11 cellular contexts compared by ENCODE assay signal in the genomic region with DNA sequence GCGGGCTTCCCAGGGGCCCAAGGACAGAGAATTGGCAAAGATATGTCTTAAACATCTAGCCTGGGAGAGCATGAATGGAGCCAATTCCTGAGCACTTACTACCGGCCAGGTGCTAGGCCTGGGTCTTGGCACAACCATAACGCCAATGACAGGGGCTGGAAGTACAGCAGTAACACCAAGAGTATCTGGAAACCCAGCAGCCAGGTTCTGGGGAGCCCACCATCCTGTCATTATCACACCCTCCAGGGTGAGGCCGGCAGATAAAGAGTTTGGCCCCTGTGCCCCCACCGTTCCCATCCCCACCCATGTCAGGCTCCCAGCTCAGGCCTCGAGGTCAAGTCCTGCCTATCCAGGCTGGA. TPM values are rescaled to one million over a fixed set of nuclear protein-coding genes. Genes with fewer than 3 reads are reported as not detected.
DNase-seq lines count a peak whose midpoint lies in the region; ATAC-seq and TF ChIP-seq lines count a peak whose summit lies in the region.
"Had no signal": no experiment of that assay in that cellular context is flagged by ENCODE, and none has a peak within 500 bp of the region (broad histone marks: within the 10 kb centered on the region; RNA-seq: fewer than 3 reads in every experiment).

No MANE protein-coding gene starts in this region.

- no peaks in the 10 kb centered on the region for H3K9me3 Mint-ChIP-seq in activated T-cell treated with anti-CD3 and anti-CD28 coated beads, Interleukin-2, amount 50 U/mL, for 24 hours
- no peaks in the 10 kb centered on the region for H3K9me3 Mint-ChIP-seq in T-cell

- 64% methylated on average over 4 of the region's 6 CpGs for WGBS in esophagus muscularis mucosa

- peaks cover 67% of the 10 kb centered on the region for H3K4me1 Mint-ChIP-seq in activated T-cell treated with anti-CD3 and anti-CD28 coated beads, Interleukin-2, amount 50 U/mL, for 24 hours (ENCODE audit: low read depth)
- H3K4me1 Mint-ChIP-seq in T-cell = peaks cover 54 to 63% (median 56%) of the 10 kb centered on the region in 3 donors

- no peak for TF ChIP-seq EP300 in esophagus muscularis mucosa (IDR thresholded peaks at IDR 0.05)

- H3K4me1 ChIP-seq in esophagus muscularis mucosa (peaks cover 59 to 88% (median 80%) of the 10 kb centered on the region in 4 donors), subcutaneous abdominal adipose tissue (ENCODE audit: control insufficient read depth in 5 of 5, insufficient read depth in 5 of 5, low read length in 5 of 5) (peaks cover 12 to 89% (median 79%) of the 10 kb centered on the region in 5 donors)

- no peak for TF ChIP-seq POLR2A in esophagus muscularis mucosa (IDR thresholded peaks at IDR 0.05; ENCODE audit: low read depth)

- H3K27me3 Mint-ChIP-seq in activated T-cell treated with anti-CD3 and anti-CD28 coated beads, Interleukin-2, amount 50 U/mL, for 24 hours = no peaks in the 10 kb centered on the region
- H3K27me3 Mint-ChIP-seq in T-cell = no peaks in the 10 kb centered on the region

- H3K36me3 ChIP-seq in esophagus muscularis mucosa (peaks cover 0 to 12% (median 9%) of the 10 kb centered on the region in 4 donors), subcutaneous abdominal adipose tissue (ENCODE audit: control insufficient read depth in 5 of 5, insufficient read depth in 5 of 5, low read length in 5 of 5) (peaks cover 0 to 15% (median 4%) of the 10 kb centered on the region in 5 donors)

- ATAC-seq in T-cell (replicated peaks in 1 of 4) = peak in 1 of 4 experiments; percentile 11
- no peak for ATAC-seq in GM19035 (IDR thresholded peaks at IDR 0.05; ENCODE audit: unreplicated experiment)

- peak overlapping the region in 3 of 4 donors; percentile 10 to 76 (median 71) for H3K27ac ChIP-seq in esophagus muscularis mucosa (replicated peaks in 1 of 4)
- peak overlapping the region; percentile 46 for H3K27ac ChIP-seq in subcutaneous abdominal adipose tissue (ENCODE audit: low read depth, low read length)

- H3K27me3 ChIP-seq in esophagus muscularis mucosa (peaks cover 5 to 59% (median 14%) of the 10 kb centered on the region in 4 donors), subcutaneous abdominal adipose tissue (ENCODE audit: control insufficient read depth in 5 of 5, insufficient read depth in 4 of 5, low read length in 5 of 5) (peaks cover 0 to 12% (median 0%) of the 10 kb centered on the region in 5 donors)

- no peaks in the 10 kb centered on the region for H3K9me3 ChIP-seq in esophagus muscularis mucosa
- H3K9me3 ChIP-seq in subcutaneous abdominal adipose tissue (ENCODE audit: control insufficient read depth in 5 of 5, low read length in 5 of 5) = no peaks in the 10 kb centered on the region

- no peak overlapping the region for H3K9ac ChIP-seq in subcutaneous abdominal adipose tissue (ENCODE audit: low read length in 5 of 5)

- CTCF ChIA-PET in T-cell (lab: Charles Lee) = interaction anchor here in 1 of 2 donors (0.8 to 1.3 kb wide), 2 partner anchors 9 to 10 kb away, joined by 4 to 5 read pairs; no protein-coding TSS in a partner anchor

- peak overlapping the region; percentile 93 for H3K4me3 Mint-ChIP-seq in activated T-cell treated with anti-CD3 and anti-CD28 coated beads, Interleukin-2, amount 50 U/mL, for 24 hours
- H3K4me3 Mint-ChIP-seq in T-cell = peak overlapping the region; percentile 98 to 99 (median 99)

- POLR2A ChIA-PET in T-cell (lab: Charles Lee) = no interaction called here

- no peak for DNase-seq in activated T-cell treated with anti-CD3 and anti-CD28 coated beads, Interleukin-2, amount 50 U/mL, for 24 hours
- DNase-seq in activated T-cell treated with anti-CD3 and anti-CD28 coated beads, Interleukin-2, amount 50 U/mL, for 48 hours = no peak
- DNase-seq in T-cell (no peak), esophagus muscularis mucosa (ENCODE audit: extremely low spot score) (no peak), A172 (ENCODE audit: low spot score) (no peak), hypothalamus (lab: John Stamatoyannopoulos, UW) (no peak)
- DNase-seq: HCEC 1CT, T1000 had no signal

- intact Hi-C loops in esophagus muscularis mucosa (cut with DNase I) = no loop called here

- H3K4me3 ChIP-seq in esophagus muscularis mucosa = peak overlapping the region in 1 of 4 donors; percentile 41
- peak overlapping the region in 1 of 5 donors; percentile 55 for H3K4me3 ChIP-seq in subcutaneous abdominal adipose tissue (ENCODE audit: low read depth in 1 of 5, low read length in 5 of 5)

- no peak for TF ChIP-seq CTCF in esophagus muscularis mucosa (IDR thresholded peaks at IDR 0.05)

- H3K36me3 Mint-ChIP-seq in activated T-cell treated with anti-CD3 and anti-CD28 coated beads, Interleukin-2, amount 50 U/mL, for 24 hours (ENCODE audit: low read depth) = peaks cover 50% of the 10 kb centered on the region
- peaks cover 9% of the 10 kb centered on the region for H3K36me3 Mint-ChIP-seq in T-cell

- peak overlapping the region; percentile 97 for H3K27ac Mint-ChIP-seq in activated T-cell treated with anti-CD3 and anti-CD28 coated beads, Interleukin-2, amount 50 U/mL, for 24 hours
- H3K27ac Mint-ChIP-seq in T-cell = peak overlapping the region; percentile 97 to 100

RNA-seq across cellular contexts. Expression of a gene that starts 0.5 kb away (rescaled TPM):
- 100 to 1,000 TPM; 301 to 631 (median 431) TPM for total RNA-seq in T-cell
- 1 to 10 TPM; 1.3 to 5.3 (median 2.3) TPM for total RNA-seq in esophagus muscularis mucosa
- total RNA-seq in A172 (2014; rRNA removed; shearing (Covaris generic)) = 0.02 and 0.05 TPM in 2 replicates

RNA-seq across cellular contexts. Expression of a gene that starts 1.5 kb away (rescaled TPM):
- 100 to 1,000 TPM; 616 to 847 (median 698) TPM for total RNA-seq in T-cell
- total RNA-seq in esophagus muscularis mucosa = 10 to 100 TPM; 14.4 to 21.4 (median 18.5) TPM
- 15.9 and 34.5 TPM in 2 replicates for total RNA-seq in A172 (2014; rRNA removed; shearing (Covaris generic))

RNA-seq across cellular contexts. Expression of a gene that starts 16.1 kb away (rescaled TPM):
- total RNA-seq in T-cell (under 1 TPM in 1 of 5 donors, not detected in 4; 0.73 TPM), esophagus muscularis mucosa (not detected)
- not detected in 2 replicates for total RNA-seq in A172 (2014; rRNA removed; shearing (Covaris generic))
- total RNA-seq: NCI-H460 had no signal

RNA-seq across cellular contexts. Expression of a gene that starts 38.3 kb away (rescaled TPM):
- total RNA-seq in T-cell (10 to 100 TPM; 56.0 to 86.3 (median 74.6) TPM), esophagus muscularis mucosa (100 to 1,000 TPM in 2 of 4 donors, 10 to 100 TPM in 2; 63.1 to 164 (median 124) TPM)
- total RNA-seq in A172 (2014; rRNA removed; shearing (Covaris generic)) = 60.3 and 70.8 TPM in 2 replicates

RNA-seq across cellular contexts. Expression of a gene that starts 56.8 kb away (rescaled TPM):
- 1 to 10 TPM; 1.6 to 3.3 (median 2.2) TPM for total RNA-seq in T-cell
- total RNA-seq in esophagus muscularis mucosa = 10 to 100 TPM in 2 of 4 donors, 1 to 10 TPM in 2; 7.9 to 22.1 (median 14.5) TPM
- 152 and 239 TPM in 2 replicates for total RNA-seq in A172 (2014; rRNA removed; shearing (Covaris generic))

Comparison
In these comparisons a context has a peak if more than half of its experiments do, and no peak if none do; other contexts are left out.
1. RNA of a gene that starts 0.5 kb away (total RNA-seq): 301 to 631 TPM in T-cell; 1.3 to 5.3 TPM in esophagus muscularis mucosa and 0.02 to 0.05 TPM in A172; every median in the first group is over 10 times any median in the second.
2. RNA of a gene that starts 1.5 kb away (total RNA-seq): 616 to 847 TPM in T-cell; 15.9 to 34.5 TPM in A172 and 14.4 to 21.4 TPM in esophagus muscularis mucosa; every median in the first group is over 10 times any median in the second.